11 cellular contexts compared by ENCODE assay signal in genomic region chr7:102993532-102994029, GRCh38.
DNase-seq lines count a peak whose midpoint lies in the region; ATAC-seq and TF ChIP-seq lines count a peak whose summit lies in the region.
"Had no signal": no experiment of that assay in that cellular context is flagged by ENCODE, and none has a peak within 500 bp of the region (broad histone marks: within the 10 kb centered on the region; RNA-seq: fewer than 3 reads in every experiment).

No MANE protein-coding gene starts in this region.

- no peaks in the 10 kb centered on the region for H3K9me3 ChIP-seq in testis

- DNase-seq in Right ventricle myocardium superior (no peak), cardiac septum (ENCODE audit: low spot score) (no peak), astrocyte of the spinal cord (ENCODE audit: low read depth, low spot score) (peak; percentile 85), left kidney (ENCODE audit: low read depth, low spot score) (peak; percentile 40), testis (no peak)
- no peak for DNase-seq in activated naive CD4-positive, alpha-beta T cell treated with anti-CD3 and anti-CD28 coated beads, Interleukin-2, amount 10 ng/mL, durations not matched to agents 7 days and 5 days
- DNase-seq: T-helper 17 cell had no signal

- H3K4me1 ChIP-seq in testis, result peaks cover 12% of the 10 kb centered on the region

- no peak for TF ChIP-seq POLR2A in testis (IDR thresholded peaks at IDR 0.05)

- no peaks in the 10 kb centered on the region for H3K27me3 Mint-ChIP-seq in activated naive CD4-positive, alpha-beta T cell treated with anti-CD3 and anti-CD28 coated beads, Interleukin-2, amount 10 ng/mL, durations not matched to agents 7 days and 5 days
- no peaks in the 10 kb centered on the region for H3K27me3 Mint-ChIP-seq in stimulated activated memory B cell treated with anti-CD40 and anti-IgM and Interleukin-4, amounts not matched to agents 10 μg/mL and 1 μg/mL and 100 μg/mL, for 72 hours
- H3K27me3 Mint-ChIP-seq: T-helper 17 cell had no signal

- H3K4me3 ChIP-seq in astrocyte of the spinal cord (ENCODE audit: low read depth, low read length) (no peak overlapping the region), testis (no peak overlapping the region)
- H3K4me3 ChIP-seq: BLaER1 treated with 17β-estradiol and CSF1 and Interleukin-3, amounts not matched to agents 10 nM and 100 nM had no signal

- no peaks in the 10 kb centered on the region for H3K27me3 ChIP-seq in testis
- H3K27me3 ChIP-seq: BLaER1 treated with 17β-estradiol and CSF1 and Interleukin-3, amounts not matched to agents 10 nM and 100 nM had no signal

- intact Hi-C loops in Right ventricle myocardium superior (cut with DNase I), result no loop called here
- intact Hi-C loops in cardiac septum (cut with DNase I), result loop anchor here (5.0 to 10.0 kb wide), 2 partner anchors 59 to 101 kb away; no protein-coding TSS in a partner anchor
- intact Hi-C loops in testis (cut with DNase I; ENCODE audit: low total_unique reads), result no loop called here

- WGBS in testis, 2 donors, result 18 to 29% methylated on average over 2 of the region's 2 CpGs

- H3K27ac Mint-ChIP-seq in activated naive CD4-positive, alpha-beta T cell treated with anti-CD3 and anti-CD28 coated beads, Interleukin-2, amount 10 ng/mL, durations not matched to agents 7 days and 5 days, result no peak overlapping the region
- H3K27ac Mint-ChIP-seq in stimulated activated memory B cell treated with anti-CD40 and anti-IgM and Interleukin-4, amounts not matched to agents 10 μg/mL and 1 μg/mL and 100 μg/mL, for 72 hours, result no peak overlapping the region
- H3K27ac Mint-ChIP-seq: T-helper 17 cell had no signal

- no peak for TF ChIP-seq CTCF in astrocyte of the spinal cord (IDR thresholded peaks at IDR 0.05; ENCODE audit: low read depth, low read length)
- no peak for TF ChIP-seq CTCF in testis (IDR thresholded peaks at IDR 0.05)

- no peaks in the 10 kb centered on the region for H3K36me3 Mint-ChIP-seq in activated naive CD4-positive, alpha-beta T cell treated with anti-CD3 and anti-CD28 coated beads, Interleukin-2, amount 10 ng/mL, durations not matched to agents 7 days and 5 days
- no peaks in the 10 kb centered on the region for H3K36me3 Mint-ChIP-seq in stimulated activated memory B cell treated with anti-CD40 and anti-IgM and Interleukin-4, amounts not matched to agents 10 μg/mL and 1 μg/mL and 100 μg/mL, for 72 hours

- no peak overlapping the region for H3K4me3 Mint-ChIP-seq in activated naive CD4-positive, alpha-beta T cell treated with anti-CD3 and anti-CD28 coated beads, Interleukin-2, amount 10 ng/mL, durations not matched to agents 7 days and 5 days
- no peak overlapping the region for H3K4me3 Mint-ChIP-seq in stimulated activated memory B cell treated with anti-CD40 and anti-IgM and Interleukin-4, amounts not matched to agents 10 μg/mL and 1 μg/mL and 100 μg/mL, for 72 hours
- H3K4me3 Mint-ChIP-seq: T-helper 17 cell had no signal

- no peaks in the 10 kb centered on the region for H3K9me3 Mint-ChIP-seq in activated naive CD4-positive, alpha-beta T cell treated with anti-CD3 and anti-CD28 coated beads, Interleukin-2, amount 10 ng/mL, durations not matched to agents 7 days and 5 days
- H3K9me3 Mint-ChIP-seq in stimulated activated memory B cell treated with anti-CD40 and anti-IgM and Interleukin-4, amounts not matched to agents 10 μg/mL and 1 μg/mL and 100 μg/mL, for 72 hours, result no peaks in the 10 kb centered on the region

- H3K27ac ChIP-seq in testis, result peak overlapping the region in 1 of 2 donors; percentile 75
- H3K27ac ChIP-seq: BLaER1 treated with 17β-estradiol and CSF1 and Interleukin-3, amounts not matched to agents 10 nM and 100 nM; parathyroid adenoma had no signal

- peak; percentile 87 for ATAC-seq in Right ventricle myocardium superior (ENCODE audit: poor library complexity)
- no peak for ATAC-seq in HG02610 (IDR thresholded peaks at IDR 0.05; ENCODE audit: unreplicated experiment)
- no peak for ATAC-seq in stimulated activated memory B cell treated with anti-CD40 and anti-IgM and Interleukin-4, amounts not matched to agents 10 μg/mL and 1 μg/mL and 100 μg/mL, for 72 hours
- ATAC-seq: T-helper 17 cell had no signal

- no peaks in the 10 kb centered on the region for H3K36me3 ChIP-seq in testis (ENCODE audit: low read depth, missing control alignments)
- H3K36me3 ChIP-seq: BLaER1 treated with 17β-estradiol and CSF1 and Interleukin-3, amounts not matched to agents 10 nM and 100 nM had no signal

- in situ Hi-C loops in astrocyte of the spinal cord (cut with HindIII; ENCODE audit: low sequenced_read_pairs), result no loop called here

- CTCF ChIA-PET in activated naive CD4-positive, alpha-beta T cell treated with anti-CD3 and anti-CD28 coated beads, Interleukin-2, amount 10 ng/mL, durations not matched to agents 7 days and 5 days (lab: Charles Lee), result no interaction called here

- no peaks in the 10 kb centered on the region for H3K4me1 Mint-ChIP-seq in activated naive CD4-positive, alpha-beta T cell treated with anti-CD3 and anti-CD28 coated beads, Interleukin-2, amount 10 ng/mL, durations not matched to agents 7 days and 5 days
- H3K4me1 Mint-ChIP-seq in stimulated activated memory B cell treated with anti-CD40 and anti-IgM and Interleukin-4, amounts not matched to agents 10 μg/mL and 1 μg/mL and 100 μg/mL, for 72 hours, result no peaks in the 10 kb centered on the region
- H3K4me1 Mint-ChIP-seq: T-helper 17 cell had no signal

Comparison
In these comparisons a context has a peak if more than half of its experiments do, and no peak if none do; other contexts are left out.
1. DNase-seq: peak in astrocyte of the spinal cord (single experiment) and left kidney (single experiment); none in Right ventricle myocardium superior (single experiment), cardiac septum (single experiment), activated naive CD4-positive, alpha-beta T cell treated with anti-CD3 and anti-CD28 coated beads, Interleukin-2, amount 10 ng/mL, durations not matched to agents 7 days and 5 days (single experiment) and testis (single experiment).